ENCODE assay signal across 1 cellular context in genomic region chr9:98121096-98121495, GRCh38.
TF ChIP-seq lines count a peak whose summit lies in the region.

No MANE protein-coding gene starts in this region.

TF ChIP-seq in K562, 482 proteins besides CTCF, POLR2A, EP300 and RAD21:
- TF ChIP-seq SOX6 (IDR thresholded peaks at IDR 0.05) (peak; percentile 63; the same call in 1 of the 2 replicates), THAP12 (CRISPR knock-in tag; IDR thresholded peaks at IDR 0.05) (no peak), SPI1 (IDR thresholded peaks at IDR 0.05; ENCODE audit: borderline replicate concordance, low read depth, low read length) (peak; percentile 43; the same call in 1 of the 2 replicates), MYC (IDR thresholded peaks at IDR 0.05; ENCODE audit: low read depth, low read length) (peak; percentile 24; the same call in 1 of the 2 replicates), MYC (CRISPR knock-in tag; IDR thresholded peaks at IDR 0.05; ENCODE audit: borderline replicate concordance, low read depth) (no peak), MAFK (IDR thresholded peaks at IDR 0.05; ENCODE audit: low read length) (peak; percentile 11; the same call in 1 of the 2 replicates), CTBP1 (IDR thresholded peaks at IDR 0.05; ENCODE audit: borderline replicate concordance) (peak; percentile 22; the same call in 1 of the 2 replicates), ZNF316 (IDR thresholded peaks at IDR 0.05) (peak; percentile 39; the same call in 1 of the 2 replicates), JUNB (CRISPR knock-in tag; conservative IDR thresholded peaks at IDR 0.05) (no peak), GABPA (tag; conservative IDR thresholded peaks at IDR 0.05; ENCODE audit: low read depth) (peak; percentile 33; the same call in 1 of the 2 replicates), MAZ (CRISPR knock-in tag; conservative IDR thresholded peaks at IDR 0.05 in 1 of 2, IDR thresholded peaks at IDR 0.05 in 1 of 2) (peak in 1 of 2 experiments; percentile 29; a peak in 1 of 4 replicates)
- TF ChIP-seq, protein P1, sequence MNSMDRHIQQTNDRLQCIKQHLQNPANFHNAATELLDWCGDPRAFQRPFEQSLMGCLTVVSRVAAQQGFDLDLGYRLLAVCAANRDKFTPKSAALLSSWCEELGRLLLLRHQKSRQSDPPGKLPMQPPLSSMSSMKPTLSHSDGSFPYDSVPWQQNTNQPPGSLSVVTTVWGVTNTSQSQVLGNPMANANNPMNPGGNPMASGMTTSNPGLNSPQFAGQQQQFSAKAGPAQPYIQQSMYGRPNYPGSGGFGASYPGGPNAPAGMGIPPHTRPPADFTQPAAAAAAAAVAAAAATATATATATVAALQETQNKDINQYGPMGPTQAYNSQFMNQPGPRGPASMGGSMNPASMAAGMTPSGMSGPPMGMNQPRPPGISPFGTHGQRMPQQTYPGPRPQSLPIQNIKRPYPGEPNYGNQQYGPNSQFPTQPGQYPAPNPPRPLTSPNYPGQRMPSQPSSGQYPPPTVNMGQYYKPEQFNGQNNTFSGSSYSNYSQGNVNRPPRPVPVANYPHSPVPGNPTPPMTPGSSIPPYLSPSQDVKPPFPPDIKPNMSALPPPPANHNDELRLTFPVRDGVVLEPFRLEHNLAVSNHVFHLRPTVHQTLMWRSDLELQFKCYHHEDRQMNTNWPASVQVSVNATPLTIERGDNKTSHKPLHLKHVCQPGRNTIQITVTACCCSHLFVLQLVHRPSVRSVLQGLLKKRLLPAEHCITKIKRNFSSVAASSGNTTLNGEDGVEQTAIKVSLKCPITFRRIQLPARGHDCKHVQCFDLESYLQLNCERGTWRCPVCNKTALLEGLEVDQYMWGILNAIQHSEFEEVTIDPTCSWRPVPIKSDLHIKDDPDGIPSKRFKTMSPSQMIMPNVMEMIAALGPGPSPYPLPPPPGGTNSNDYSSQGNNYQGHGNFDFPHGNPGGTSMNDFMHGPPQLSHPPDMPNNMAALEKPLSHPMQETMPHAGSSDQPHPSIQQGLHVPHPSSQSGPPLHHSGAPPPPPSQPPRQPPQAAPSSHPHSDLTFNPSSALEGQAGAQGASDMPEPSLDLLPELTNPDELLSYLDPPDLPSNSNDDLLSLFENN (IDR thresholded peaks at IDR 0.05; ENCODE audit: low read depth in 2 of 2, low read length in 2 of 2) = no peak
